In genomic region chr6:149231786-149232185, GRCh38 we compare ENCODE assay signal across 15 cellular contexts.
A peak's percentile ranks its signal among the peaks of the same experiment; 100 is the strongest.
DNase-seq lines count a peak whose midpoint lies in the region; ATAC-seq and TF ChIP-seq lines count a peak whose summit lies in the region.
"Had no signal": no experiment of that assay in that cellular context is flagged by ENCODE, and none has a peak within 500 bp of the region (broad histone marks: within the 10 kb centered on the region; RNA-seq: fewer than 3 reads in every experiment).

No MANE protein-coding gene starts in this region.

- peaks cover 2% of the 10 kb centered on the region for H3K36me3 Mint-ChIP-seq in activated T-cell treated with anti-CD3 and anti-CD28 coated beads, Interleukin-2, amount 50 U/mL, for 4 hours (ENCODE audit: insufficient read depth)
- H3K36me3 Mint-ChIP-seq in activated CD4-positive, alpha-beta memory T cell treated with anti-CD3 and anti-CD28 coated beads for 36 hours = no peaks in the 10 kb centered on the region
- H3K36me3 Mint-ChIP-seq: immature natural killer cell had no signal

- POLR2A ChIA-PET in activated CD4-positive, alpha-beta memory T cell treated with anti-CD3 and anti-CD28 coated beads for 36 hours (lab: Charles Lee) = interaction anchor here (0.6 to 1.0 kb wide), 3 partner anchors 13 to 1012 kb away, joined by 3 to 4 read pairs (median 3); no protein-coding TSS in a partner anchor

- H3K36me3 ChIP-seq in left ventricle myocardium inferior = no peaks in the 10 kb centered on the region

- no peak for DNase-seq in activated T-cell treated with anti-CD3 and anti-CD28 coated beads, Interleukin-2, amount 50 U/mL, for 4 hours
- no peak for DNase-seq in activated T-cell treated with anti-CD3 and anti-CD28 coated beads, Interleukin-2, amount 50 U/mL, for 1 hour
- no peak for DNase-seq in activated CD4-positive, alpha-beta memory T cell treated with anti-CD3 and anti-CD28 coated beads for 36 hours
- no peak for DNase-seq in left ventricle myocardium inferior
- peak; percentile 67 for DNase-seq in smooth muscle cell of the brain vasculature (ENCODE audit: low read depth, low spot score)
- DNase-seq in activated effector memory CD4-positive, alpha-beta T cell treated with anti-CD3 and anti-CD28 coated beads, Interleukin-2, amount 50 U/mL, for 16 hours = no peak
- DNase-seq in germinal center (ENCODE audit: low spot score) = no peak
- DNase-seq: activated CD4-positive, alpha-beta T cell treated with anti-CD3 and anti-CD28 coated beads, Interleukin-2, amount 50 U/mL, for 1 hour; body of pancreas; immature natural killer cell; NCI-H345; nucleus accumbens; SHP77; stimulated activated CD4-positive, alpha-beta T cell treated with anti-CD3 and anti-CD28 coated beads, Interleukin-2, amount 100 ng/mL, for 24 hours had no signal

- no peak for ATAC-seq in activated T-cell treated with anti-CD3 and anti-CD28 coated beads, Interleukin-2, amount 50 U/mL, for 4 hours
- ATAC-seq in GM19467 (IDR thresholded peaks at IDR 0.05; ENCODE audit: unreplicated experiment) = no peak
- ATAC-seq: body of pancreas had no signal

- H3K9me3 ChIP-seq in left ventricle myocardium inferior (replicated peaks) = no peaks in the 10 kb centered on the region
- H3K9me3 ChIP-seq: body of pancreas had no signal

- H3K4me1 ChIP-seq in left ventricle myocardium inferior = peaks cover 13% of the 10 kb centered on the region

- H3K9me3 Mint-ChIP-seq in activated T-cell treated with anti-CD3 and anti-CD28 coated beads, Interleukin-2, amount 50 U/mL, for 4 hours = no peaks in the 10 kb centered on the region
- H3K9me3 Mint-ChIP-seq in activated CD4-positive, alpha-beta memory T cell treated with anti-CD3 and anti-CD28 coated beads for 36 hours = no peaks in the 10 kb centered on the region

- H3K4me3 ChIP-seq in left ventricle myocardium inferior = no peak overlapping the region
- H3K4me3 ChIP-seq: body of pancreas had no signal

- intact Hi-C loops in activated CD4-positive, alpha-beta memory T cell treated with anti-CD3 and anti-CD28 coated beads for 36 hours (cut with micrococcal nuclease) = loop anchor here (5.0 kb wide), 2 partner anchors 201 to 276 kb away; no protein-coding TSS in a partner anchor
- intact Hi-C loops in left ventricle myocardium inferior (cut with micrococcal nuclease) = no loop called here

- H3K4me1 Mint-ChIP-seq in activated T-cell treated with anti-CD3 and anti-CD28 coated beads, Interleukin-2, amount 50 U/mL, for 4 hours (ENCODE audit: low read depth) = peaks cover 65% of the 10 kb centered on the region
- peaks cover 48% of the 10 kb centered on the region for H3K4me1 Mint-ChIP-seq in activated CD4-positive, alpha-beta memory T cell treated with anti-CD3 and anti-CD28 coated beads for 36 hours (ENCODE audit: low read depth)

- H3K27me3 ChIP-seq in left ventricle myocardium inferior (ENCODE audit: low read depth) = no peaks in the 10 kb centered on the region
- H3K27me3 ChIP-seq: body of pancreas had no signal

- H3K27ac Mint-ChIP-seq in activated CD4-positive, alpha-beta memory T cell treated with anti-CD3 and anti-CD28 coated beads for 36 hours = peak overlapping the region; percentile 43
- H3K27ac Mint-ChIP-seq: immature natural killer cell had no signal

- H3K27ac ChIP-seq in left ventricle myocardium inferior (replicated peaks) = peak overlapping the region; percentile 39
- H3K27ac ChIP-seq: body of pancreas had no signal

- CTCF ChIA-PET in activated CD4-positive, alpha-beta memory T cell treated with anti-CD3 and anti-CD28 coated beads for 36 hours (lab: Charles Lee) = no interaction called here

- peak overlapping the region; percentile 19 for H3K4me3 Mint-ChIP-seq in activated T-cell treated with anti-CD3 and anti-CD28 coated beads, Interleukin-2, amount 50 U/mL, for 4 hours
- no peak overlapping the region for H3K4me3 Mint-ChIP-seq in activated CD4-positive, alpha-beta memory T cell treated with anti-CD3 and anti-CD28 coated beads for 36 hours
- H3K4me3 Mint-ChIP-seq: immature natural killer cell had no signal

- no peak for TF ChIP-seq CTCF in left ventricle myocardium inferior (IDR thresholded peaks at IDR 0.05; ENCODE audit: borderline replicate concordance)

- H3K27me3 Mint-ChIP-seq in activated T-cell treated with anti-CD3 and anti-CD28 coated beads, Interleukin-2, amount 50 U/mL, for 4 hours (ENCODE audit: low read depth) = no peaks in the 10 kb centered on the region
- no peaks in the 10 kb centered on the region for H3K27me3 Mint-ChIP-seq in activated CD4-positive, alpha-beta memory T cell treated with anti-CD3 and anti-CD28 coated beads for 36 hours
